In the genomic region with DNA sequence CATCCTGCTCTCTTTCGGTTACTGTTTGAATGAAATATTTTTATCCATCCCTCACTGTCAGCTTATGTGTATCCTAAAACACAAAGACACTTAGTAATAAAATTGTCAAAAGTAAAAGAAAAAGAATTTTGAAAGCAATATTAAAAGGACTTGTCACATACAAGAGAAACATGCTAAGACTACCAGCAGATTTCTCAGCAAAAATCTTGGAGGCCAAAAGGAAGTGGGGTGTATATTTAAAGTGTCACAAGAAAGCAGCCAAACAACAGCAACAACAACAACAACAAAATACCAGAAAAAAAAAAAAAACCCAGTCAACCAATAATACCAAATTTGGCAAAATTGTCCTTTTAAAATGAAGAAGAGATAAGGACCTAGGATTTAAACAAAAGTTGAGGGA, we compare ENCODE assay signal across 29 cellular contexts.
"Had no signal": no experiment of that assay in that cellular context is flagged by ENCODE, and none has a peak within 500 bp of the region (broad histone marks: within the 10 kb centered on the region; RNA-seq: fewer than 3 reads in every experiment).

No MANE protein-coding gene starts in this region.

- H3K27ac Mint-ChIP-seq: natural killer cell; nephron; neural progenitor cell; progenitor cell of endocrine pancreas; stimulated activated effector memory CD8-positive, alpha-beta T cell treated with anti-CD3 and anti-CD28 coated beads, Interleukin-12 subunit alpha, Interleukin-12 subunit beta, amount 100 ng/mL, for 72 hours; stimulated activated naive B cell treated with anti-CD40 and anti-IgM and Interleukin-4, amounts not matched to agents 10 μg/mL and 1 μg/mL and 100 μg/mL, for 72 hours; stimulated activated naive CD8-positive, alpha-beta T cell treated with anti-CD3 and anti-CD28 coated beads, Interleukin-15, Interleukin-2, amounts not matched to agents 100 ng/mL and 50 ng/mL, for 24 hours; type B pancreatic cell had no signal

- H3K36me3 Mint-ChIP-seq: neural progenitor cell; stimulated activated effector memory CD8-positive, alpha-beta T cell treated with anti-CD3 and anti-CD28 coated beads, Interleukin-12 subunit alpha, Interleukin-12 subunit beta, amount 100 ng/mL, for 72 hours; stimulated activated naive B cell treated with anti-CD40 and anti-IgM and Interleukin-4, amounts not matched to agents 10 μg/mL and 1 μg/mL and 100 μg/mL, for 72 hours; type B pancreatic cell had no signal

- H3K36me3 ChIP-seq: ovary, right lobe of liver, sigmoid colon, stomach, suprapubic skin, tibial artery, transverse colon, upper lobe of right lung, uterus had no signal

- DNase-seq: natural killer cell; occipital lobe; ovary; posterior cingulate gyrus; psoas muscle; right cardiac atrium; right lobe of liver; sigmoid colon; small intestine; stimulated activated CD4-positive, alpha-beta T cell treated with anti-CD3 and anti-CD28 coated beads, Interleukin-15, amount 100 ng/mL, for 24 hours; stimulated activated CD4-positive, alpha-beta T cell treated with anti-CD3 and anti-CD28 coated beads, Interleukin-2, amount 100 ng/mL, for 24 hours; stimulated activated CD4-positive, alpha-beta T cell treated with anti-CD3 and anti-CD28 coated beads, Interleukin-2, amount 100 ng/mL, for 48 hours; stimulated activated CD4-positive, alpha-beta T cell treated with anti-CD3 and anti-CD28 coated beads, Interleukin-4, amount 100 ng/mL, for 24 hours; stimulated activated naive B cell treated with anti-CD40 and anti-IgM and Interleukin-4, amounts not matched to agents 10 μg/mL and 1 μg/mL and 100 μg/mL, for 72 hours; stimulated activated naive CD4-positive, alpha-beta T cell treated with Interleukin-2 at 50 U/mL for 16 hours; stomach; testis; tibial artery; transverse colon; upper lobe of right lung; uterus had no signal

- H3K9me3 ChIP-seq: ovary, testis, upper lobe of right lung had no signal

- H3K27me3 Mint-ChIP-seq: progenitor cell of endocrine pancreas; stimulated activated naive B cell treated with anti-CD40 and anti-IgM and Interleukin-4, amounts not matched to agents 10 μg/mL and 1 μg/mL and 100 μg/mL, for 72 hours; stimulated activated naive CD8-positive, alpha-beta T cell treated with anti-CD3 and anti-CD28 coated beads, Interleukin-15, Interleukin-2, amounts not matched to agents 100 ng/mL and 50 ng/mL, for 24 hours; type B pancreatic cell had no signal

- H3K4me3 ChIP-seq: neural progenitor cell, ovary, psoas muscle, right lobe of liver, sigmoid colon, stomach, suprapubic skin, testis, tibial artery, transverse colon, upper lobe of right lung, uterus had no signal

- H3K27me3 ChIP-seq: neural progenitor cell, ovary, right lobe of liver, sigmoid colon, stomach, suprapubic skin, testis, tibial artery, transverse colon, upper lobe of right lung, uterus had no signal

- H3K4me1 ChIP-seq: neural progenitor cell, parathyroid adenoma, psoas muscle, right lobe of liver, sigmoid colon, stomach, suprapubic skin, testis, tibial artery, transverse colon, upper lobe of right lung, uterus had no signal

- H3K4me3 Mint-ChIP-seq: natural killer cell; nephron; neural progenitor cell; stimulated activated effector memory CD8-positive, alpha-beta T cell treated with anti-CD3 and anti-CD28 coated beads, Interleukin-12 subunit alpha, Interleukin-12 subunit beta, amount 100 ng/mL, for 72 hours; stimulated activated naive B cell treated with anti-CD40 and anti-IgM and Interleukin-4, amounts not matched to agents 10 μg/mL and 1 μg/mL and 100 μg/mL, for 72 hours; stimulated activated naive CD8-positive, alpha-beta T cell treated with anti-CD3 and anti-CD28 coated beads, Interleukin-15, Interleukin-2, amounts not matched to agents 100 ng/mL and 50 ng/mL, for 24 hours; type B pancreatic cell had no signal

- H3K4me1 Mint-ChIP-seq: natural killer cell; nephron; neural progenitor cell; stimulated activated effector memory CD8-positive, alpha-beta T cell treated with anti-CD3 and anti-CD28 coated beads, Interleukin-12 subunit alpha, Interleukin-12 subunit beta, amount 100 ng/mL, for 72 hours; stimulated activated naive B cell treated with anti-CD40 and anti-IgM and Interleukin-4, amounts not matched to agents 10 μg/mL and 1 μg/mL and 100 μg/mL, for 72 hours had no signal
